In the genomic region with DNA sequence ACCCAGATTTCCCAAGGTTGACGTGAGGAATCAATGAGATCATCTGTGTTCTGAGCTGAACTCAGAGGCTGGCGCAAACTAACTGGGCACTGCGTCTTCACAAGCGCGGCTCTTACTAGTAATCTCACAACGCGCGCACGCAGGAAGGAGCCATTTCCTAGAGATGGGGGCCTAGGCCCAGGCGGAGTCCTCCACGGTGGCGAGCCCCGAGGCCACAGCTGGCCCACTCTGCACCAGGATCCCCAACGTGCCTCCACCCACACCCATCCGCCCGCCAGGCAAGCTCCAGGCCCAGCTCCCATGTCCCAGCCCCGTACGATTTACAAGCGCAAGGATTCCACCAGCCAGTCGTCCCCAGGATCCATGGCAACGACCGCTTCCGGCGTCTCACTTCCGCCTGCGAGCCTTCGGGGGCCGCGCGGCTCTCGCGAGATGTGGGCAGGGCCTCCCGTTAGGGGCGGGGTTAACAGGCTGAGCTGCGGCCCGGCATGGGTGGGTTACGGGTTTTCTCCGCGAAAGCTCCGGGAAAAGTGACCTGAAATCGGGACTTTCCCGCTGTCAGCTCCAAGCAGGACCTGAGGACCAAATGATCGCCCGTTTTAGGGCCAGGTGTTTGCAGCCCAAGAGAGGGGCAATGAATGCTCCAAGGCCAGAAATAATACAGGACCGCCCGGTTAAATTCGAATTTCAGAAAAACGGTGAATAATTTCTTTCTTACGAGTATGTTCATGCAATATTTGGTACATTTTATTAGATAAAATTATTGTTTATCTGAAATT, we compare ENCODE assay signal across 8 cellular contexts. TPM values are rescaled to one million over a fixed set of nuclear protein-coding genes. Genes with fewer than 3 reads are reported as not detected.
DNase-seq lines count a peak whose midpoint lies in the region; ATAC-seq and TF ChIP-seq lines count a peak whose summit lies in the region.

A gene (minus strand): TSS at position 374 of the 779 bp plus-strand sequence. CDS start 9 bp downstream, at position 365.

- H3K79me2 ChIP-seq in osteoblast (ENCODE audit: insufficient read depth, low read length): peaks cover 28% of the 10 kb centered on the region

- TF ChIP-seq CTCF in glutamatergic neuron (IDR thresholded peaks at IDR 0.05; ENCODE audit: partially characterized antibody, unreplicated experiment): no peak
- TF ChIP-seq CTCF in osteoblast (IDR thresholded peaks at IDR 0.05; ENCODE audit: extremely low read depth, low read depth, low read length): no peak
- no peak for TF ChIP-seq CTCF in thoracic aorta (IDR thresholded peaks at IDR 0.05)

- no peaks in the 10 kb centered on the region for H4K20me1 ChIP-seq in osteoblast (ENCODE audit: insufficient read depth, low read length)

- H3K4me2 ChIP-seq in osteoblast (ENCODE audit: insufficient read depth, low read length): peak within 1 kb of the TSS; percentile 99

- peaks cover 38% of the 10 kb centered on the region for H3K4me1 Mint-ChIP-seq in activated naive CD8-positive, alpha-beta T cell treated with anti-CD3 and anti-CD28 coated beads for 36 hours
- H3K4me1 Mint-ChIP-seq in glutamatergic neuron (ENCODE audit: low read depth, unreplicated experiment): peaks cover 6% of the 10 kb centered on the region

- no peaks in the 10 kb centered on the region for H3K27me3 Mint-ChIP-seq in activated naive CD8-positive, alpha-beta T cell treated with anti-CD3 and anti-CD28 coated beads for 36 hours
- H3K27me3 Mint-ChIP-seq in glutamatergic neuron (ENCODE audit: unreplicated experiment): peaks cover 5% of the 10 kb centered on the region

- H3K9me3 ChIP-seq in osteoblast (ENCODE audit: low read depth, low read length) (no peaks in the 10 kb centered on the region), thoracic aorta (no peaks in the 10 kb centered on the region)

- ATAC-seq in HG02571 (IDR thresholded peaks at IDR 0.05; ENCODE audit: unreplicated experiment) (peak; percentile 79), thoracic aorta (ENCODE audit: insufficient number of reproducible peaks, low FRiP score, low read depth) (peak; percentile 82)

- peaks cover 10% of the 10 kb centered on the region for H3K36me3 Mint-ChIP-seq in activated naive CD8-positive, alpha-beta T cell treated with anti-CD3 and anti-CD28 coated beads for 36 hours
- no peaks in the 10 kb centered on the region for H3K36me3 Mint-ChIP-seq in glutamatergic neuron (ENCODE audit: unreplicated experiment)

- no peaks in the 10 kb centered on the region for H3K9me3 Mint-ChIP-seq in activated naive CD8-positive, alpha-beta T cell treated with anti-CD3 and anti-CD28 coated beads for 36 hours
- peaks cover 4% of the 10 kb centered on the region for H3K9me3 Mint-ChIP-seq in glutamatergic neuron (ENCODE audit: unreplicated experiment)

- peak within 1 kb of the TSS; percentile 91 for H2AFZ ChIP-seq in osteoblast (ENCODE audit: low read length)

- H3K27ac ChIP-seq in osteoblast (ENCODE audit: low read depth, low read length) (peak within 1 kb of the TSS; percentile 77), thoracic aorta (peak within 1 kb of the TSS; percentile 75 to 82)

- H3K4me1 ChIP-seq in osteoblast (ENCODE audit: insufficient read depth, low read length): peaks cover 35% of the 10 kb centered on the region
- peaks cover 17 to 59% of the 10 kb centered on the region in 2 donors for H3K4me1 ChIP-seq in thoracic aorta (ENCODE audit: control insufficient read depth in 1 of 2, low read depth in 2 of 2)

- H3K4me3 ChIP-seq in osteoblast (ENCODE audit: insufficient read depth, low read length): peak within 1 kb of the TSS; percentile 86
- peak within 1 kb of the TSS; percentile 85 for H3K4me3 ChIP-seq in thoracic aorta

- H3K27ac Mint-ChIP-seq in activated naive CD8-positive, alpha-beta T cell treated with anti-CD3 and anti-CD28 coated beads for 36 hours: peak within 1 kb of the TSS; percentile 98
- peak within 1 kb of the TSS; percentile 81 for H3K27ac Mint-ChIP-seq in glutamatergic neuron (ENCODE audit: unreplicated experiment)

- peak; percentile 84 for DNase-seq in GM04504 (ENCODE audit: low read depth)
- DNase-seq in NCI-H1092 (lab: John Stamatoyannopoulos, UW): peak; percentile 86
- DNase-seq in SKM-1 treated with dmso at 0.1 percent for 144 hours (lab: John Stamatoyannopoulos, UW; ENCODE audit: unreplicated experiment): peak; percentile 87
- peak; percentile 98 for DNase-seq in activated naive CD8-positive, alpha-beta T cell treated with anti-CD3 and anti-CD28 coated beads for 36 hours
- peak; percentile 99 for DNase-seq in glutamatergic neuron
- DNase-seq in osteoblast (ENCODE audit: insufficient read length, low spot score, missing footprints): peak; percentile 97
- DNase-seq in thoracic aorta (ENCODE audit: low spot score): peak; percentile 90

- H3K27me3 ChIP-seq in osteoblast (ENCODE audit: insufficient read depth, low read length): no peaks in the 10 kb centered on the region
- no peaks in the 10 kb centered on the region for H3K27me3 ChIP-seq in thoracic aorta (replicated peaks; ENCODE audit: insufficient read depth)

- H3K36me3 ChIP-seq in osteoblast (ENCODE audit: insufficient read depth, low read length): peaks cover 23% of the 10 kb centered on the region
- H3K36me3 ChIP-seq in thoracic aorta: peaks cover 4% of the 10 kb centered on the region

- H3K4me3 Mint-ChIP-seq in activated naive CD8-positive, alpha-beta T cell treated with anti-CD3 and anti-CD28 coated beads for 36 hours: peak within 1 kb of the TSS; percentile 97
- H3K4me3 Mint-ChIP-seq in glutamatergic neuron (ENCODE audit: unreplicated experiment): peak within 1 kb of the TSS; percentile 93

RNA-seq across cellular contexts. Expression of the gene that starts here (rescaled TPM):
- 10 to 100 TPM; 22.1 to 26.3 TPM for total RNA-seq in activated naive CD8-positive, alpha-beta T cell treated with anti-CD3 and anti-CD28 coated beads for 36 hours
- 19.5 TPM for total RNA-seq in glutamatergic neuron (ENCODE audit: unreplicated experiment)
- 34.5 and 35.1 TPM in 2 replicates for total RNA-seq in osteoblast
- total RNA-seq in thoracic aorta: 10 to 100 TPM; 30.7 to 34.3 TPM

Comparison
In these comparisons a context has a peak if more than half of its experiments do, and no peak if none do; other contexts are left out.
1. Peak in every context shown above with its lines: DNase-seq, ATAC-seq, H3K4me3 ChIP-seq and H3K27ac ChIP-seq.